Comparison of ENCODE assay signal across 11 cellular contexts in the genomic region with DNA sequence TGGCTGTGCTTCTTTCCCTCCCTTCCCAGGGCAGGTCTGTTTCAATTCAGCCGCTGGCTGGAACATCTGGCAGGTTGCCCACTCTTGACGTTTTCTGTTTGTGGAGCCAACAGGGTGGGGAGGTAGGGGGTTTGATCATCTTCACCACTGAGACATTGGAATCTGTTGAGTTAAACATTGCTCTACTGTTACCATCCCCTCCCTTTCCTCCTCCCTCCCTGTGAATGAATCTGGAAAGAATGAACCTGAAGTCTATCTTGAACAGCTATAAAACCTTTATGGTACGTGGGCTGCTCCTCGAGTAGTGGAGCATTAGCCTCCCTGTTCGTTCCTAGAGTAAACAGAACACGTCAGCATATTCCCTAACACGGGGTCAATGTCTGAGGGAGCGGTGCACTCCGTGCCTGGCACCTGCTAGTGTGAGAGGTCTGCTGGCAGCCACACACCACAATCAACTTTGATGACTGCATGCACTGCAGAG.
DNase-seq lines count a peak whose midpoint lies in the region; ATAC-seq, FAIRE-seq and TF ChIP-seq lines count a peak whose summit lies in the region.
"Had no signal": no experiment of that assay in that cellular context is flagged by ENCODE, and none has a peak within 500 bp of the region (broad histone marks: within the 10 kb centered on the region; RNA-seq: fewer than 3 reads in every experiment).

No MANE protein-coding gene starts in this region.

- H3K9me3 ChIP-seq in A549 (peaks cover 25% of the 10 kb centered on the region), liver (ENCODE audit: control insufficient read depth in 4 of 4, low read length in 3 of 4) (no peaks in the 10 kb centered on the region)

- FAIRE-seq in A549 (lab: Jason Lieb, UNC) = peak; percentile 68
- no peak for FAIRE-seq in bronchial epithelial cell (lab: Jason Lieb, UNC)

- DNase-seq in A549 (ENCODE audit: low read depth in 1 of 2, low spot score in 1 of 2) = peak; percentile 52 to 96
- peak; percentile 46 for DNase-seq in M059J (ENCODE audit: low read depth)
- peak; percentile 76 for DNase-seq in bronchial epithelial cell (ENCODE audit: low read depth)
- DNase-seq in foreskin melanocyte = no peak
- DNase-seq in Kasumi-1 (lab: John Stamatoyannopoulos, UW) = no peak
- no peak for DNase-seq in OCI-M2 (lab: John Stamatoyannopoulos, UW; ENCODE audit: unreplicated experiment)
- DNase-seq: glutamatergic neuron; stimulated activated CD4-positive, alpha-beta T cell treated with anti-CD3 and anti-CD28 coated beads, Interleukin-4, amount 100 ng/mL, for 24 hours had no signal

- H3K36me3 ChIP-seq in bronchial epithelial cell (ENCODE audit: control insufficient read depth, insufficient read depth, low read length) (no peaks in the 10 kb centered on the region), liver (ENCODE audit: control insufficient read depth in 4 of 4, insufficient read depth in 3 of 4, low read depth in 1 of 4, low read length in 3 of 4) (no peaks in the 10 kb centered on the region)

- TF ChIP-seq RAD21 in A549 (conservative IDR thresholded peaks at IDR 0.05 in 1 of 2, IDR thresholded peaks at IDR 0.05 in 1 of 2) (peak in 1 of 2 experiments; percentile 54; a peak in 4 of 5 replicates), liver (IDR thresholded peaks at IDR 0.05) (peak; percentile 47 to 51)

- peaks cover 34% of the 10 kb centered on the region for H3K4me1 ChIP-seq in A549
- H3K4me1 ChIP-seq in liver (ENCODE audit: control insufficient read depth in 4 of 4, insufficient read depth in 4 of 4, low read length in 3 of 4) = peaks cover 4 to 27% (median 11%) of the 10 kb centered on the region in 4 donors

- no peak overlapping the region for H3K4me3 ChIP-seq in A549
- H3K4me3 ChIP-seq in bronchial epithelial cell (ENCODE audit: low read depth, low read length) = no peak overlapping the region
- H3K4me3 ChIP-seq in liver (ENCODE audit: low read depth in 1 of 3, low read length in 3 of 3) = peak overlapping the region in 2 of 3 donors; percentile 32 to 44

- ATAC-seq in A549 (peak; percentile 96 to 97), HG03460 (IDR thresholded peaks at IDR 0.05; ENCODE audit: unreplicated experiment) (no peak)

- TF ChIP-seq CTCF in A549 (IDR thresholded peaks at IDR 0.05) (no peak), bronchial epithelial cell (IDR thresholded peaks at IDR 0.05; ENCODE audit: insufficient read depth, low read length, severe bottlenecking) (no peak), liver (IDR thresholded peaks at IDR 0.05; ENCODE audit: low read depth, low read length, missing input control) (no peak)

- under 1% methylated on average over 9 of the region's 9 CpGs for WGBS in A549 (ENCODE audit: missing lambda C conversion rate)
- 21% methylated on average over 9 of the region's 9 CpGs for WGBS in liver

- H3K27ac ChIP-seq in A549 = peak overlapping the region; percentile 91 to 94
- H3K27ac ChIP-seq in liver (ENCODE audit: low read depth in 1 of 2, low read length in 2 of 2) = peak overlapping the region; percentile 88 to 96
- H3K27ac ChIP-seq: C4-2B had no signal

- peak overlapping the region; percentile 63 for H3K4me2 ChIP-seq in A549

- peak overlapping the region; percentile 24 to 74 for H3K9ac ChIP-seq in liver (ENCODE audit: low read depth in 1 of 2, low read length in 2 of 2)

- POLR2A ChIA-PET in A549 (lab: Yijun Ruan, JAX) = interaction anchor here (1.0 kb wide), 2 partner anchors 12 to 28 kb away, joined by 4 to 5 read pairs; no protein-coding TSS in a partner anchor

- TF ChIP-seq EP300 in A549 (IDR thresholded peaks at IDR 0.05) = peak; percentile 78 to 90; a peak in 4 of 5 replicates

- no peak for TF ChIP-seq POLR2A in A549 (IDR thresholded peaks at IDR 0.05; ENCODE audit: low read length)

- H3K27me3 ChIP-seq in bronchial epithelial cell (ENCODE audit: control insufficient read depth, insufficient read depth, low read length) = no peaks in the 10 kb centered on the region
- no peaks in the 10 kb centered on the region for H3K27me3 ChIP-seq in liver (ENCODE audit: control insufficient read depth in 4 of 4, insufficient read depth in 4 of 4, low read length in 3 of 4)

- CTCF ChIA-PET in A549 (lab: Yijun Ruan, JAX) = interaction anchor here (0.6 kb wide), 1 partner anchor 1082 kb away, joined by 4 read pairs; no protein-coding TSS in a partner anchor

TF ChIP-seq in A549, 52 proteins besides CTCF, POLR2A, EP300 and RAD21 (continues in another document):
- TF ChIP-seq CHD4 (IDR thresholded peaks at IDR 0.05; ENCODE audit: borderline replicate concordance) = no peak
- TF ChIP-seq, protein P1, sequence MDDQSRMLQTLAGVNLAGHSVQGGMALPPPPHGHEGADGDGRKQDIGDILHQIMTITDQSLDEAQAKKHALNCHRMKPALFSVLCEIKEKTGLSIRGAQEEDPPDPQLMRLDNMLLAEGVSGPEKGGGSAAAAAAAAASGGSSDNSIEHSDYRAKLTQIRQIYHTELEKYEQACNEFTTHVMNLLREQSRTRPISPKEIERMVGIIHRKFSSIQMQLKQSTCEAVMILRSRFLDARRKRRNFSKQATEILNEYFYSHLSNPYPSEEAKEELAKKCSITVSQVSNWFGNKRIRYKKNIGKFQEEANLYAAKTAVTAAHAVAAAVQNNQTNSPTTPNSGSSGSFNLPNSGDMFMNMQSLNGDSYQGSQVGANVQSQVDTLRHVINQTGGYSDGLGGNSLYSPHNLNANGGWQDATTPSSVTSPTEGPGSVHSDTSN (IDR thresholded peaks at IDR 0.05) = no peak
- TF ChIP-seq MYC (IDR thresholded peaks at IDR 0.05; ENCODE audit: borderline replicate concordance, low read length) = 0 out of 2 replicates have a peak, but pooled peaks have one; percentile 26
- peak; percentile 58 to 80 for TF ChIP-seq JUN (IDR thresholded peaks at IDR 0.05)
- TF ChIP-seq, protein P2, sequence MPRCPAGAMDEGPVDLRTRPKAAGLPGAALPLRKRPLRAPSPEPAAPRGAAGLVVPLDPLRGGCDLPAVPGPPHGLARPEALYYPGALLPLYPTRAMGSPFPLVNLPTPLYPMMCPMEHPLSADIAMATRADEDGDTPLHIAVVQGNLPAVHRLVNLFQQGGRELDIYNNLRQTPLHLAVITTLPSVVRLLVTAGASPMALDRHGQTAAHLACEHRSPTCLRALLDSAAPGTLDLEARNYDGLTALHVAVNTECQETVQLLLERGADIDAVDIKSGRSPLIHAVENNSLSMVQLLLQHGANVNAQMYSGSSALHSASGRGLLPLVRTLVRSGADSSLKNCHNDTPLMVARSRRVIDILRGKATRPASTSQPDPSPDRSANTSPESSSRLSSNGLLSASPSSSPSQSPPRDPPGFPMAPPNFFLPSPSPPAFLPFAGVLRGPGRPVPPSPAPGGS (IDR thresholded peaks at IDR 0.05) = 0 out of 3 replicates have a peak, but pooled peaks have one; percentile 50
- TF ChIP-seq FOXS1 (CRISPR knock-in tag; IDR thresholded peaks at IDR 0.05) = no peak
- TF ChIP-seq RFX5 (IDR thresholded peaks at IDR 0.05) = peak; percentile 44; the same call in 1 of the 2 replicates
- no peak for TF ChIP-seq PHF8 (IDR thresholded peaks at IDR 0.05; ENCODE audit: borderline replicate concordance, low read depth)
- peak; percentile 82; the same call in 1 of the 2 replicates for TF ChIP-seq GATA3 (IDR thresholded peaks at IDR 0.05; ENCODE audit: borderline replicate concordance)
- peak; percentile 100 for TF ChIP-seq MAFK (IDR thresholded peaks at IDR 0.05; ENCODE audit: partially characterized antibody)
- TF ChIP-seq, protein P3, sequence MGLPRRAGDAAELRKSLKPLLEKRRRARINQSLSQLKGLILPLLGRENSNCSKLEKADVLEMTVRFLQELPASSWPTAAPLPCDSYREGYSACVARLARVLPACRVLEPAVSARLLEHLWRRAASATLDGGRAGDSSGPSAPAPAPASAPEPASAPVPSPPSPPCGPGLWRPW (IDR thresholded peaks at IDR 0.05) = no peak

TF ChIP-seq in liver, 16 proteins besides CTCF, POLR2A, EP300 and RAD21 (continues in another document):
- peak; percentile 93 for TF ChIP-seq FOXA2 (IDR thresholded peaks at IDR 0.05)
- peak; percentile 100 for TF ChIP-seq RXRA (IDR thresholded peaks at IDR 0.05)
- TF ChIP-seq NR2F2 (IDR thresholded peaks at IDR 0.05) = peak; percentile 5
- TF ChIP-seq GABPA (IDR thresholded peaks at IDR 0.05 in 1 of 2, conservative IDR thresholded peaks at IDR 0.05 in 1 of 2) = no peak
- peak; percentile 96 for TF ChIP-seq SP1 (IDR thresholded peaks at IDR 0.05)
- TF ChIP-seq FOXA1 (IDR thresholded peaks at IDR 0.05) = peak; percentile 91
- peak; percentile 85 to 88 for TF ChIP-seq JUND (IDR thresholded peaks at IDR 0.05)
- no peak for TF ChIP-seq TAF1 (conservative IDR thresholded peaks at IDR 0.05)
- TF ChIP-seq, protein P4, sequence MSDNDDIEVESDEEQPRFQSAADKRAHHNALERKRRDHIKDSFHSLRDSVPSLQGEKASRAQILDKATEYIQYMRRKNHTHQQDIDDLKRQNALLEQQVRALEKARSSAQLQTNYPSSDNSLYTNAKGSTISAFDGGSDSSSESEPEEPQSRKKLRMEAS (IDR thresholded peaks at IDR 0.05) = peak; percentile 80
- TF ChIP-seq EGR1 (IDR thresholded peaks at IDR 0.05; ENCODE audit: low read depth in 2 of 2) = peak in 1 of 2 donors; percentile 83
- TF ChIP-seq, protein P5, sequence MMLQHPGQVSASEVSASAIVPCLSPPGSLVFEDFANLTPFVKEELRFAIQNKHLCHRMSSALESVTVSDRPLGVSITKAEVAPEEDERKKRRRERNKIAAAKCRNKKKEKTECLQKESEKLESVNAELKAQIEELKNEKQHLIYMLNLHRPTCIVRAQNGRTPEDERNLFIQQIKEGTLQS (IDR thresholded peaks at IDR 0.05) = peak; percentile 85
- TF ChIP-seq, protein P6, sequence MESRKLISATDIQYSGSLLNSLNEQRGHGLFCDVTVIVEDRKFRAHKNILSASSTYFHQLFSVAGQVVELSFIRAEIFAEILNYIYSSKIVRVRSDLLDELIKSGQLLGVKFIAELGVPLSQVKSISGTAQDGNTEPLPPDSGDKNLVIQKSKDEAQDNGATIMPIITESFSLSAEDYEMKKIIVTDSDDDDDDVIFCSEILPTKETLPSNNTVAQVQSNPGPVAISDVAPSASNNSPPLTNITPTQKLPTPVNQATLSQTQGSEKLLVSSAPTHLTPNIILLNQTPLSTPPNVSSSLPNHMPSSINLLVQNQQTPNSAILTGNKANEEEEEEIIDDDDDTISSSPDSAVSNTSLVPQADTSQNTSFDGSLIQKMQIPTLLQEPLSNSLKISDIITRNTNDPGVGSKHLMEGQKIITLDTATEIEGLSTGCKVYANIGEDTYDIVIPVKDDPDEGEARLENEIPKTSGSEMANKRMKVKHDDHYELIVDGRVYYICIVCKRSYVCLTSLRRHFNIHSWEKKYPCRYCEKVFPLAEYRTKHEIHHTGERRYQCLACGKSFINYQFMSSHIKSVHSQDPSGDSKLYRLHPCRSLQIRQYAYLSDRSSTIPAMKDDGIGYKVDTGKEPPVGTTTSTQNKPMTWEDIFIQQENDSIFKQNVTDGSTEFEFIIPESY (IDR thresholded peaks at IDR 0.05) = peak; percentile 55

Comparison
In these comparisons a context has a peak if more than half of its experiments do, and no peak if none do; other contexts are left out.
1. DNase-seq: peak in A549 (2 of 2), M059J (single experiment) and bronchial epithelial cell (single experiment); none in foreskin melanocyte (single experiment), Kasumi-1 (0 of 2) and OCI-M2 (single experiment).
2. H3K4me3 ChIP-seq: peak in liver (2 of 3); none in A549 (single experiment) and bronchial epithelial cell (single experiment).